Comparison of ENCODE assay signal across 22 cellular contexts in genomic region chr6:88670369-88670768, GRCh38.
DNase-seq lines count a peak whose midpoint lies in the region; ATAC-seq, FAIRE-seq and TF ChIP-seq lines count a peak whose summit lies in the region.
"Had no signal": no experiment of that assay in that cellular context is flagged by ENCODE, and none has a peak within 500 bp of the region (broad histone marks: within the 10 kb centered on the region; RNA-seq: fewer than 3 reads in every experiment).

No MANE protein-coding gene starts in this region.

- no peak overlapping the region for H3K4me2 ChIP-seq in astrocyte (ENCODE audit: low read length)

- H3K4me3 Mint-ChIP-seq in astrocyte (ENCODE audit: unreplicated experiment) = no peak overlapping the region
- H3K4me3 Mint-ChIP-seq: CD8-positive, alpha-beta T cell; H9; T-cell had no signal

- H3K4me1 ChIP-seq in astrocyte (ENCODE audit: insufficient read depth, low read length) = no peaks in the 10 kb centered on the region
- H3K4me1 ChIP-seq in subcutaneous abdominal adipose tissue (ENCODE audit: control insufficient read depth in 5 of 5, insufficient read depth in 5 of 5, low read length in 5 of 5) = no peaks in the 10 kb centered on the region
- H3K4me1 ChIP-seq in effector memory CD4-positive, alpha-beta T cell (ENCODE audit: control insufficient read depth, insufficient read depth, low read length, poor library complexity, severe bottlenecking) = no peaks in the 10 kb centered on the region
- H3K4me1 ChIP-seq: SJCRH30 had no signal

- no peak overlapping the region for H3K9ac ChIP-seq in astrocyte (ENCODE audit: low read length)
- H3K9ac ChIP-seq in subcutaneous abdominal adipose tissue (ENCODE audit: low read length in 5 of 5) = no peak overlapping the region
- H3K9ac ChIP-seq: GM23248 had no signal

- H3K9me3 ChIP-seq in astrocyte (ENCODE audit: insufficient read depth, low read depth, low read length) = peaks cover 9% of the 10 kb centered on the region
- peaks cover 12 to 29% (median 16%) of the 10 kb centered on the region in 5 donors for H3K9me3 ChIP-seq in subcutaneous abdominal adipose tissue (ENCODE audit: control insufficient read depth in 5 of 5, low read length in 5 of 5)
- no peaks in the 10 kb centered on the region for H3K9me3 ChIP-seq in effector memory CD4-positive, alpha-beta T cell (ENCODE audit: control insufficient read depth, low read length)

- TF ChIP-seq CTCF in astrocyte (IDR thresholded peaks at IDR 0.05; ENCODE audit: insufficient read depth, low read depth, low read length) = no peak

- no peaks in the 10 kb centered on the region for H3K79me2 ChIP-seq in astrocyte (ENCODE audit: insufficient read depth, low read length)

- H3K27me3 ChIP-seq in astrocyte (ENCODE audit: insufficient read depth, low read length) (no peaks in the 10 kb centered on the region), subcutaneous abdominal adipose tissue (ENCODE audit: control insufficient read depth in 5 of 5, insufficient read depth in 4 of 5, low read length in 5 of 5) (no peaks in the 10 kb centered on the region)
- no peaks in the 10 kb centered on the region for H3K27me3 ChIP-seq in effector memory CD4-positive, alpha-beta T cell (replicated peaks; ENCODE audit: control insufficient read depth, insufficient read depth, low read length, poor library complexity, severe bottlenecking)
- H3K27me3 ChIP-seq: SJCRH30 had no signal

- no peak for ATAC-seq in GM18868 (IDR thresholded peaks at IDR 0.05; ENCODE audit: unreplicated experiment)
- ATAC-seq in HG03135 (IDR thresholded peaks at IDR 0.05; ENCODE audit: unreplicated experiment) = no peak
- ATAC-seq: CD8-positive, alpha-beta T cell; T-cell had no signal

- no peaks in the 10 kb centered on the region for H3K4me1 Mint-ChIP-seq in astrocyte (ENCODE audit: low read depth, unreplicated experiment)
- H3K4me1 Mint-ChIP-seq: H9, IgD-negative memory B cell, T-cell had no signal

- no peak for FAIRE-seq in astrocyte (lab: Jason Lieb, UNC)

- H3K27me3 Mint-ChIP-seq in astrocyte (ENCODE audit: low read depth, unreplicated experiment) = no peaks in the 10 kb centered on the region
- H3K27me3 Mint-ChIP-seq: IgD-negative memory B cell, T-cell had no signal

- H3K36me3 Mint-ChIP-seq in astrocyte (ENCODE audit: low read depth, unreplicated experiment) = peaks cover 26% of the 10 kb centered on the region

- DNase-seq in SIG-M5 treated with dmso at 0.1 percent for 504 hours (lab: John Stamatoyannopoulos, UW; ENCODE audit: unreplicated experiment) = peak; percentile 4
- no peak for DNase-seq in SIG-M5 (lab: John Stamatoyannopoulos, UW)
- peak; percentile 2 for DNase-seq in astrocyte (ENCODE audit: low read depth)
- peak; percentile 23 for DNase-seq in glomerular visceral epithelial cell (ENCODE audit: extremely low spot score)
- DNase-seq in effector memory CD4-positive, alpha-beta T cell = no peak
- DNase-seq: 8988T; AML-193; C1 segment of cervical spinal cord; CD8-positive, alpha-beta T cell; DMS79; GM23248; H9; Kasumi-1; NCI-H1436; NCI-H187 treated with DMSO at 0.1 percent for 48 hours; NCI-H69; SJCRH30; T-cell had no signal

- no peak overlapping the region for H3K4me3 ChIP-seq in astrocyte (ENCODE audit: insufficient read depth, low read depth, low read length)
- peak overlapping the region in 4 of 5 donors; percentile 4 to 35 (median 12) for H3K4me3 ChIP-seq in subcutaneous abdominal adipose tissue (ENCODE audit: low read depth in 1 of 5, low read length in 5 of 5)
- H3K4me3 ChIP-seq in effector memory CD4-positive, alpha-beta T cell (ENCODE audit: insufficient read depth, low read depth, low read length, poor library complexity, severe bottlenecking) = no peak overlapping the region
- H3K4me3 ChIP-seq: GM23248, SJCRH30 had no signal

- no peak overlapping the region for H2AFZ ChIP-seq in astrocyte (ENCODE audit: low read depth, low read length)
- H2AFZ ChIP-seq: GM23248 had no signal

- peaks cover 18% of the 10 kb centered on the region for H3K9me3 Mint-ChIP-seq in astrocyte (ENCODE audit: unreplicated experiment)

- H3K36me3 ChIP-seq in astrocyte (ENCODE audit: insufficient read depth, low read length) (no peaks in the 10 kb centered on the region), subcutaneous abdominal adipose tissue (ENCODE audit: control insufficient read depth in 5 of 5, insufficient read depth in 5 of 5, low read length in 5 of 5) (peaks cover 0 to 9% (median 4%) of the 10 kb centered on the region in 5 donors)
- H3K36me3 ChIP-seq in effector memory CD4-positive, alpha-beta T cell (ENCODE audit: control insufficient read depth, insufficient read depth, low read length) = no peaks in the 10 kb centered on the region
- H3K36me3 ChIP-seq: SJCRH30 had no signal

- no peak overlapping the region for H3K27ac Mint-ChIP-seq in astrocyte (ENCODE audit: unreplicated experiment)
- H3K27ac Mint-ChIP-seq: CD8-positive, alpha-beta T cell; H9; IgD-negative memory B cell; T-cell had no signal

- no peak overlapping the region for H3K27ac ChIP-seq in astrocyte (ENCODE audit: low read depth, low read length)
- H3K27ac ChIP-seq in subcutaneous abdominal adipose tissue (ENCODE audit: low read depth, low read length) = no peak overlapping the region
- no peak overlapping the region for H3K27ac ChIP-seq in effector memory CD4-positive, alpha-beta T cell (ENCODE audit: insufficient read depth, low read length, poor library complexity, severe bottlenecking)
- H3K27ac ChIP-seq: GM23248, SJCRH30 had no signal

- no peaks in the 10 kb centered on the region for H4K20me1 ChIP-seq in astrocyte (ENCODE audit: insufficient read depth, low read length)

Comparison
In these comparisons a context has a peak if more than half of its experiments do, and no peak if none do; other contexts are left out.
1. DNase-seq: peak in SIG-M5 treated with dmso at 0.1 percent for 504 hours (single experiment), astrocyte (single experiment) and glomerular visceral epithelial cell (single experiment); none in SIG-M5 (single experiment) and effector memory CD4-positive, alpha-beta T cell (0 of 3).
2. H3K4me3 ChIP-seq: peak in subcutaneous abdominal adipose tissue (4 of 5); none in astrocyte (single experiment) and effector memory CD4-positive, alpha-beta T cell (single experiment).